In genomic region chr11:64240467-64241174, GRCh38 we compare ENCODE assay signal across 1 cellular context.
A peak's percentile ranks its signal among the peaks of the same experiment; 100 is the strongest.
TF ChIP-seq lines count a peak whose summit lies in the region.

Gene FKBP2, plus strand, starts transcription at chr11:64241095. Its CDS starts 1,293 bp downstream, at chr11:64242388.

TF ChIP-seq in GM12878, 131 proteins besides CTCF, POLR2A, EP300 and RAD21 (continued from another document and continues in another):
- TF ChIP-seq KAT2A (conservative IDR thresholded peaks at IDR 0.05; ENCODE audit: control insufficient read depth, low read depth, low read length) (no peak), ZNF217 (IDR thresholded peaks at IDR 0.05) (no peak), USF2 (IDR thresholded peaks at IDR 0.05; ENCODE audit: borderline replicate concordance, low read depth, low read length) (no peak), IKZF2 (IDR thresholded peaks at IDR 0.05) (0 out of 4 replicates have a peak, but pooled peaks of 1 of the 2 experiments have one; percentile 8), PBX3 (IDR thresholded peaks at IDR 0.05; ENCODE audit: insufficient replicate concordance, low read depth, low read length) (no peak), MEF2A (IDR thresholded peaks at IDR 0.05; ENCODE audit: insufficient read depth, low read depth, low read length) (0 out of 2 replicates have a peak, but pooled peaks have one; percentile 41), IRF3 (IDR thresholded peaks at IDR 0.05) (no peak), ELK1 (IDR thresholded peaks at IDR 0.05; ENCODE audit: low read depth, low read length) (peak; percentile 94), ATF7 (IDR thresholded peaks at IDR 0.05; ENCODE audit: low read depth) (no peak), FOXK2 (IDR thresholded peaks at IDR 0.05) (no peak), E2F8 (IDR thresholded peaks at IDR 0.05; ENCODE audit: low read depth, partially characterized antibody) (no peak), USF1 (IDR thresholded peaks at IDR 0.05; ENCODE audit: borderline replicate concordance, extremely low read length, insufficient read depth, low read depth, low read length) (no peak), NKRF (conservative IDR thresholded peaks at IDR 0.05) (peak; percentile 60), CBFB (IDR thresholded peaks at IDR 0.05; ENCODE audit: low read depth) (peak; percentile 78), MTA2 (IDR thresholded peaks at IDR 0.05; ENCODE audit: low read depth) (no peak; the same call in 1 of the 2 replicates), NR2C2 (IDR thresholded peaks at IDR 0.05; ENCODE audit: borderline replicate concordance, control insufficient read depth, insufficient read length, low read depth) (no peak), BCL3 (IDR thresholded peaks at IDR 0.05; ENCODE audit: borderline replicate concordance, insufficient read depth, low read depth, low read length, poor library complexity, severe bottlenecking) (no peak), SMAD5 (IDR thresholded peaks at IDR 0.05; ENCODE audit: low read depth) (peak; percentile 89), SPI1 (IDR thresholded peaks at IDR 0.05; ENCODE audit: borderline replicate concordance, insufficient read depth, low read depth, low read length) (0 out of 2 replicates have a peak, but pooled peaks have one; percentile 5), E4F1 (IDR thresholded peaks at IDR 0.05; ENCODE audit: borderline replicate concordance, partially characterized antibody) (no peak), ZBED1 (IDR thresholded peaks at IDR 0.05; ENCODE audit: borderline replicate concordance) (peak; percentile 85; the same call in 1 of the 2 replicates), ZZZ3 (IDR thresholded peaks at IDR 0.05; ENCODE audit: control insufficient read depth, insufficient read length, low read depth) (no peak), NR2F1 (conservative IDR thresholded peaks at IDR 0.05) (peak; percentile 92), SMC3 (IDR thresholded peaks at IDR 0.05; ENCODE audit: borderline replicate concordance, low read length) (no peak), ASH2L (IDR thresholded peaks at IDR 0.05; ENCODE audit: borderline replicate concordance, low read depth) (no peak), CBX3 (IDR thresholded peaks at IDR 0.05; ENCODE audit: borderline replicate concordance, low read depth) (no peak), REST (IDR thresholded peaks at IDR 0.05; ENCODE audit: low read depth, low read length) (no peak), FOXM1 (IDR thresholded peaks at IDR 0.05; ENCODE audit: low read depth, low read length) (no peak), CHD1 (IDR thresholded peaks at IDR 0.05; ENCODE audit: low read depth, low read length) (peak; percentile 44; the same call in 1 of the 2 replicates), ZNF384 (IDR thresholded peaks at IDR 0.05; ENCODE audit: borderline replicate concordance, low read depth, low read length) (no peak), HCFC1 (IDR thresholded peaks at IDR 0.05; ENCODE audit: low read length) (peak; percentile 54), ZNF274 (IDR thresholded peaks at IDR 0.05; ENCODE audit: insufficient read depth, insufficient read length) (no peak), EGR1 (IDR thresholded peaks at IDR 0.05; ENCODE audit: borderline replicate concordance in 1 of 2, low read depth in 2 of 2, low read length in 2 of 2) (peak in 1 of 2 experiments; percentile 90; a peak in 2 of 3 replicates), IRF5 (IDR thresholded peaks at IDR 0.05; ENCODE audit: borderline replicate concordance) (no peak), SP1 (IDR thresholded peaks at IDR 0.05; ENCODE audit: low read depth, low read length) (peak; percentile 54), CEBPB (IDR thresholded peaks at IDR 0.05; ENCODE audit: borderline replicate concordance in 1 of 2, low read depth in 2 of 2, low read length in 2 of 2) (no peak), YY1 (IDR thresholded peaks at IDR 0.05; ENCODE audit: low read depth, low read length) (peak; percentile 77), TCF12 (IDR thresholded peaks at IDR 0.05; ENCODE audit: low read depth, low read length) (peak; percentile 34; the same call in 1 of the 2 replicates), GATAD2B (conservative IDR thresholded peaks at IDR 0.05; ENCODE audit: low read depth) (peak; percentile 86), YBX1 (IDR thresholded peaks at IDR 0.05) (no peak)
